ENCODE assay signal across 21 cellular contexts in genomic region chr6:21142716-21143115, GRCh38.
DNase-seq lines count a peak whose midpoint lies in the region; ATAC-seq and TF ChIP-seq lines count a peak whose summit lies in the region.
"Had no signal": no experiment of that assay in that cellular context is flagged by ENCODE, and none has a peak within 500 bp of the region (broad histone marks: within the 10 kb centered on the region; RNA-seq: fewer than 3 reads in every experiment).

No MANE protein-coding gene starts in this region.

- H2AFZ ChIP-seq in IMR-90 (replicated peaks; ENCODE audit: low read length, poor library complexity) (no peak overlapping the region), OCI-LY7 (ENCODE audit: low read length) (no peak overlapping the region)
- H2AFZ ChIP-seq: GM23248 had no signal

- intact Hi-C loops in IMR-90 (cut with micrococcal nuclease) (no loop called here), left colon (cut with DNase I, micrococcal nuclease) (no loop called here), psoas muscle (cut with DNase I) (no loop called here), OCI-LY7 (cut with micrococcal nuclease; ENCODE audit: unreplicated experiment) (no loop called here)

- H4K20me1 ChIP-seq in IMR-90 (ENCODE audit: insufficient read depth, low read length) (no peaks in the 10 kb centered on the region), OCI-LY7 (ENCODE audit: insufficient read depth, low read length) (no peaks in the 10 kb centered on the region)
- H4K20me1 ChIP-seq: BLaER1 treated with 17β-estradiol and CSF1 and Interleukin-3, amounts not matched to agents 10 nM and 100 nM had no signal

- H3K9me1 ChIP-seq in IMR-90 (ENCODE audit: insufficient read depth, low read length), result no peaks in the 10 kb centered on the region; the same call in 1 of the 2 replicates

- H3K27me3 Mint-ChIP-seq in brain, result peaks cover 3% of the 10 kb centered on the region
- H3K27me3 Mint-ChIP-seq in mesothelial cell of epicardium (ENCODE audit: low read depth), result no peaks in the 10 kb centered on the region
- H3K27me3 Mint-ChIP-seq: CD4-positive, alpha-beta memory T cell had no signal

- no peak overlapping the region for H2AK5ac ChIP-seq in IMR-90 (ENCODE audit: low read depth, low read length)

- no peaks in the 10 kb centered on the region for H3K36me3 ChIP-seq in IMR-90 (ENCODE audit: control insufficient read depth, insufficient read depth, low read length)
- no peaks in the 10 kb centered on the region for H3K36me3 ChIP-seq in psoas muscle (ENCODE audit: insufficient read depth in 1 of 2, low read depth in 1 of 2)
- no peaks in the 10 kb centered on the region for H3K36me3 ChIP-seq in OCI-LY7 (ENCODE audit: insufficient read depth, low read length)
- H3K36me3 ChIP-seq: BE2C had no signal

- CTCF ChIA-PET in IMR-90 (lab: Yijun Ruan, JAX) (no interaction called here), OCI-LY7 (lab: Charles Lee; ENCODE audit: unreplicated experiment) (no interaction called here)

- H3K4me3 Mint-ChIP-seq in brain (peak overlapping the region in 1 of 5 experiments; percentile 13), mesothelial cell of epicardium (no peak overlapping the region)
- H3K4me3 Mint-ChIP-seq: CD4-positive, alpha-beta memory T cell had no signal

- no peaks in the 10 kb centered on the region for H3K27me3 ChIP-seq in IMR-90 (ENCODE audit: control insufficient read depth, insufficient read depth, low read length)
- H3K27me3 ChIP-seq in psoas muscle (ENCODE audit: insufficient read depth in 3 of 3, low read length in 2 of 3), result no peaks in the 10 kb centered on the region
- H3K27me3 ChIP-seq: BE2C; BLaER1 treated with 17β-estradiol and CSF1 and Interleukin-3, amounts not matched to agents 10 nM and 100 nM had no signal

- H3K4me1 ChIP-seq in IMR-90 (ENCODE audit: control insufficient read depth, insufficient read depth, low read length) (peaks cover 2% of the 10 kb centered on the region; the same call in 1 of the 2 replicates), psoas muscle (no peaks in the 10 kb centered on the region), OCI-LY7 (ENCODE audit: insufficient read depth, low read length, poor library complexity, severe bottlenecking) (no peaks in the 10 kb centered on the region)
- H3K4me1 ChIP-seq: A549 had no signal

- H3K14ac ChIP-seq in IMR-90 (replicated peaks; ENCODE audit: low read depth, low read length), result no peak overlapping the region

- H3K4ac ChIP-seq in IMR-90 (ENCODE audit: low read depth, low read length), result no peak overlapping the region

- H3K9me3 ChIP-seq in IMR-90 (ENCODE audit: control insufficient read depth, insufficient read depth, low read length) (no peaks in the 10 kb centered on the region), psoas muscle (no peaks in the 10 kb centered on the region), OCI-LY7 (ENCODE audit: low read length) (no peaks in the 10 kb centered on the region)
- H3K9me3 ChIP-seq: A549, BE2C had no signal

- no TSS peak for BruUV-seq in IMR-90 (replicated peaks; lab: Mats Ljungman, UMichigan)
- BruUV-seq in OCI-LY7 (replicated peaks; lab: Mats Ljungman, UMichigan), result no TSS peak

- H2BK120ac ChIP-seq in IMR-90 (ENCODE audit: low read depth, low read length), result no peak overlapping the region

- H3K18ac ChIP-seq in IMR-90 (ENCODE audit: low read depth, low read length), result no peak overlapping the region; the same call in 1 of the 2 replicates

- H3K4me2 ChIP-seq in IMR-90 (ENCODE audit: low read depth, low read length), result no peak overlapping the region; the same call in 1 of the 2 replicates
- H3K4me2 ChIP-seq in OCI-LY7 (ENCODE audit: low read length), result no peak overlapping the region
- H3K4me2 ChIP-seq: A549; BLaER1 treated with 17β-estradiol and CSF1 and Interleukin-3, amounts not matched to agents 10 nM and 100 nM had no signal

- in situ Hi-C loops in IMR-90 (cut with MboI; ENCODE audit: low sequenced_read_pairs), result no loop called here

- no peaks in the 10 kb centered on the region for H3K79me1 ChIP-seq in IMR-90 (ENCODE audit: low read depth in 1 of 2, low read length in 2 of 2)

- H3K4me1 Mint-ChIP-seq in brain, result peaks cover 81% of the 10 kb centered on the region
- peaks cover 53% of the 10 kb centered on the region for H3K4me1 Mint-ChIP-seq in mesothelial cell of epicardium
- H3K4me1 Mint-ChIP-seq: CD4-positive, alpha-beta memory T cell had no signal

- no peak overlapping the region for H2BK20ac ChIP-seq in IMR-90 (ENCODE audit: low read depth, low read length)

- no CpG with 5 or more reads among the region's 3 CpGs for WGBS in IMR-90 (ENCODE audit: extremely low coverage in 2 of 2, insufficient read length in 1 of 2), 2 experiments
- 70 to 78% (median 73%) methylated on average over 3 of the region's 3 CpGs for WGBS in psoas muscle, 3 donors

- H2BK5ac ChIP-seq in IMR-90 (ENCODE audit: low read depth, low read length, poor library complexity, severe bottlenecking), result no peak overlapping the region

- no peak for TF ChIP-seq POLR2A in IMR-90 (IDR thresholded peaks at IDR 0.05; ENCODE audit: low read depth, low read length)

- H3K9ac ChIP-seq in IMR-90 (ENCODE audit: low read depth, low read length), result no peak overlapping the region
- H3K9ac ChIP-seq: BLaER1 treated with 17β-estradiol and CSF1 and Interleukin-3, amounts not matched to agents 10 nM and 100 nM; GM23248 had no signal

- POLR2A ChIA-PET in IMR-90 (lab: Charles Lee; ENCODE audit: unreplicated experiment), result no interaction called here
- POLR2A ChIA-PET in OCI-LY7 (lab: Charles Lee), result interaction anchor here (0.9 kb wide), 1 partner anchor 15 kb away, joined by 3 read pairs; no protein-coding TSS in a partner anchor

- H3K36me3 Mint-ChIP-seq in brain, result peaks cover 10% of the 10 kb centered on the region
- H3K36me3 Mint-ChIP-seq in mesothelial cell of epicardium, result peaks cover 5% of the 10 kb centered on the region

- H3K9me2 ChIP-seq in OCI-LY7 (ENCODE audit: insufficient read depth, low read length), result no peaks in the 10 kb centered on the region

- DNase-seq in IMR-90 (no peak), left colon (no peak), mesothelial cell of epicardium (ENCODE audit: low spot score in 2 of 2, unreplicated experiment in 2 of 2) (no peak), psoas muscle (no peak), NCI-H510A treated with DMSO at 0.1 percent for 48 hours (lab: John Stamatoyannopoulos, UW) (no peak), OCI-LY7 (ENCODE audit: low spot score) (no peak)
- DNase-seq: 8988T; ACHN; AML-193; BE2C; CD4-positive, alpha-beta memory T cell; COR-L47; DMS153; DND-41; GM23248; H7; HCEC 1CT had no signal

- ATAC-seq in IMR-90 (ENCODE audit: low read depth), result peak; percentile 24; the same call in 1 of the 2 replicates
- ATAC-seq in left colon, result peak; percentile 49
- no peak for ATAC-seq in psoas muscle
- no peak for ATAC-seq in GM19351 (IDR thresholded peaks at IDR 0.05; ENCODE audit: unreplicated experiment)
- ATAC-seq: A549 had no signal

- no peak overlapping the region for H4K91ac ChIP-seq in IMR-90 (ENCODE audit: insufficient read depth, low read depth, low read length)

- peaks cover 0 to 2% (median 0%) of the 10 kb centered on the region in 5 experiments for H3K9me3 Mint-ChIP-seq in brain
- H3K9me3 Mint-ChIP-seq in mesothelial cell of epicardium, result no peaks in the 10 kb centered on the region

- dilution Hi-C loops in IMR-90 (cut with HindIII; ENCODE audit: low sequenced_read_pairs, unreplicated experiment), result no loop called here

- no peaks in the 10 kb centered on the region for H3K79me2 ChIP-seq in OCI-LY7 (ENCODE audit: insufficient read depth, low read depth, low read length)

- TF ChIP-seq RAD21 in IMR-90 (IDR thresholded peaks at IDR 0.05; ENCODE audit: low read length), result no peak

- H3K4me3 ChIP-seq in IMR-90 (ENCODE audit: insufficient read depth, low read depth, low read length), result no peak overlapping the region
- H3K4me3 ChIP-seq in psoas muscle, result no peak overlapping the region
- no peak overlapping the region for H3K4me3 ChIP-seq in OCI-LY7 (ENCODE audit: low read depth, low read length, poor library complexity, severe bottlenecking)
- H3K4me3 ChIP-seq: A549; BLaER1 treated with 17β-estradiol and CSF1 and Interleukin-3, amounts not matched to agents 10 nM and 100 nM; GM23248 had no signal

- no peak overlapping the region for H3K56ac ChIP-seq in IMR-90 (ENCODE audit: extremely low read depth, insufficient read depth, low read length)

- no peak overlapping the region for H2BK15ac ChIP-seq in IMR-90 (ENCODE audit: low read depth, low read length)

- H4K5ac ChIP-seq in IMR-90 (ENCODE audit: low read depth, low read length), result no peak overlapping the region

- TF ChIP-seq CTCF in IMR-90 (conservative IDR thresholded peaks at IDR 0.05; ENCODE audit: low read depth, low read length) (no peak), brain (conservative IDR thresholded peaks at IDR 0.05) (no peak), mesothelial cell of epicardium (IDR thresholded peaks at IDR 0.05; ENCODE audit: unreplicated experiment) (no peak), psoas muscle (IDR thresholded peaks at IDR 0.05) (no peak), OCI-LY7 (conservative IDR thresholded peaks at IDR 0.05; ENCODE audit: low read length) (no peak)

- H3K23ac ChIP-seq in IMR-90 (ENCODE audit: low read depth, low read length), result no peak overlapping the region

- peak overlapping the region; percentile 18 to 97 (median 40) for H3K27ac Mint-ChIP-seq in brain
- H3K27ac Mint-ChIP-seq in mesothelial cell of epicardium, result peak overlapping the region; percentile 71
- H3K27ac Mint-ChIP-seq: CD4-positive, alpha-beta memory T cell had no signal

- no peak overlapping the region for H2AK9ac ChIP-seq in IMR-90 (replicated peaks; ENCODE audit: low read depth, low read length, poor library complexity)

- H3K27ac ChIP-seq in IMR-90 (ENCODE audit: insufficient read depth, low read length) (no peak overlapping the region), psoas muscle (no peak overlapping the region), OCI-LY7 (ENCODE audit: low read depth, low read length, poor library complexity, severe bottlenecking) (no peak overlapping the region)
- H3K27ac ChIP-seq: A549; BLaER1 treated with 17β-estradiol and CSF1 and Interleukin-3, amounts not matched to agents 10 nM and 100 nM; GM23248 had no signal

- no peak overlapping the region for H4K8ac ChIP-seq in IMR-90 (ENCODE audit: low read depth in 2 of 2, low read length in 2 of 2)

TF ChIP-seq in IMR-90, 13 proteins besides CTCF, POLR2A, EP300 and RAD21 (continues in another document):
- TF ChIP-seq CEBPB (IDR thresholded peaks at IDR 0.05; ENCODE audit: low read depth, low read length), result no peak
- TF ChIP-seq BHLHE40 (IDR thresholded peaks at IDR 0.05; ENCODE audit: low read depth, low read length), result no peak
- no peak for TF ChIP-seq ELK1 (IDR thresholded peaks at IDR 0.05; ENCODE audit: borderline replicate concordance, low read depth, low read length)
- no peak for TF ChIP-seq NFE2L2 (IDR thresholded peaks at IDR 0.05; ENCODE audit: low read depth, low read length)

Comparison
In these comparisons a context has a peak if more than half of its experiments do, and no peak if none do; other contexts are left out.
1. ATAC-seq: peak in IMR-90 (single experiment) and left colon (single experiment); none in psoas muscle (0 of 4) and GM19351 (single experiment).